ENCODE assay signal across 1 cellular context in the genomic region with DNA sequence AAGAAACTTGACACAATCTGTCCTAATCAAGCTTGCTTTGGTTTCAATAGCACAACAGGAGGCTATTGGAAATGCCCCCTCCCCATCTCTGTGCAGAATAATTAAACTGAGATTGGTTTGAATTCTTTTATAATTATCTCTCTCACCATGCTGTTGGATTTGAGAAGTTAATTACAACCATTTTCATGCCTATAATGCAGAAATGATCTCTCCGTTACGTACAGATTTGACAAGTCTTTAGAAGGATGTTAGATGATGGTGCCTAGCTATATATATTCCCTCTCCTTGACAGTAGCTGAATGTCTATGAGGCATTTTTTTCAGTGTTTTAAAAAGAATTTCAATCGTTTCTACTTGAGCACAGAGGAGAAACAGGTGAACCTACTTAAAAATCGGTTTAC.
TF ChIP-seq lines count a peak whose summit lies in the region.

No MANE protein-coding gene starts in this region.

TF ChIP-seq in H1, 55 proteins besides CTCF, POLR2A, EP300 and RAD21 (continued from another document):
- TF ChIP-seq EGR1 (IDR thresholded peaks at IDR 0.05; ENCODE audit: borderline replicate concordance, low read depth, low read length) (no peak), PHF8 (conservative IDR thresholded peaks at IDR 0.05; ENCODE audit: low read depth, low read length) (no peak), RBBP5 (IDR thresholded peaks at IDR 0.05; ENCODE audit: borderline replicate concordance, low read depth, low read length) (no peak), TAF7 (optimal IDR thresholded peaks at IDR 0.05; ENCODE audit: borderline replicate concordance, low read depth, low read length) (no peak), TEAD4 (IDR thresholded peaks at IDR 0.05; ENCODE audit: low read depth, low read length) (no peak), BCL11A (IDR thresholded peaks at IDR 0.05; ENCODE audit: low read depth in 2 of 2, low read length in 2 of 2) (no peak), RNF2 (IDR thresholded peaks at IDR 0.05; ENCODE audit: borderline replicate concordance, low read depth, low read length, missing control alignments, poor library complexity, severe bottlenecking) (no peak), SP2 (IDR thresholded peaks at IDR 0.05; ENCODE audit: low read length) (no peak), TAF1 (IDR thresholded peaks at IDR 0.05; ENCODE audit: low read depth, low read length) (no peak), TCF12 (IDR thresholded peaks at IDR 0.05; ENCODE audit: low read depth, low read length) (no peak), KDM1A (IDR thresholded peaks at IDR 0.05; ENCODE audit: borderline replicate concordance, low read length) (no peak), SIX5 (IDR thresholded peaks at IDR 0.05; ENCODE audit: low read depth, low read length) (no peak)
- TF ChIP-seq, protein P1, sequence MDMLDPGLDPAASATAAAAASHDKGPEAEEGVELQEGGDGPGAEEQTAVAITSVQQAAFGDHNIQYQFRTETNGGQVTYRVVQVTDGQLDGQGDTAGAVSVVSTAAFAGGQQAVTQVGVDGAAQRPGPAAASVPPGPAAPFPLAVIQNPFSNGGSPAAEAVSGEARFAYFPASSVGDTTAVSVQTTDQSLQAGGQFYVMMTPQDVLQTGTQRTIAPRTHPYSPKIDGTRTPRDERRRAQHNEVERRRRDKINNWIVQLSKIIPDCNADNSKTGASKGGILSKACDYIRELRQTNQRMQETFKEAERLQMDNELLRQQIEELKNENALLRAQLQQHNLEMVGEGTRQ (IDR thresholded peaks at IDR 0.05; ENCODE audit: low read length) = no peak
